In the genomic region with DNA sequence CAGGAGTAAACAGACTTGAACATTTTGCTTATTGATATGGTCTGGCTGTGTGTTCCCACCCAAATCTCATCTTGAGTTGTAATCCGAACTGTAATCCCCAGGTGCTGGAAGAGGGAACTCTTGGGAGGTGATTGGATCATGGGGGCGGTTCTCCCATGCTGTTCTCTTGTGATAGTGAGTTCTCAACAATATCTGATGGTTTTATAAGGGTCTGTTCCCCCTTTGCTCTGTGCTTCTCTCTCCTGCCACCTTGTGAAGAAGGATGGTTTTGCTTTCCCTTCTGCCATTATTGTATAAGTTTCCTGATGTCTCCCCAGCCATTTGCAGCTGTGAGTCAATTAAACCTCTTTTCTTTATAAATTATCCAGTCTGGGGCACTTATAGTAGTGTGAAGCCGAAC, we compare ENCODE assay signal across 8 cellular contexts. TPM values are rescaled to one million over a fixed set of nuclear protein-coding genes. Genes with fewer than 3 reads are reported as not detected.
DNase-seq lines count a peak whose midpoint lies in the region; ATAC-seq, FAIRE-seq and TF ChIP-seq lines count a peak whose summit lies in the region.

No MANE protein-coding gene starts in this region.

- no peak overlapping the region for H4K91ac ChIP-seq in mesenchymal stem cell (ENCODE audit: low read length)

- H3K79me1 ChIP-seq in mesenchymal stem cell (replicated peaks; ENCODE audit: low read length, poor library complexity, severe bottlenecking), result no peaks in the 10 kb centered on the region

- no peak overlapping the region for H3K14ac ChIP-seq in mesenchymal stem cell (ENCODE audit: low read length in 2 of 2)

- no peak for ATAC-seq in HG02642 (IDR thresholded peaks at IDR 0.05; ENCODE audit: poor library complexity, unreplicated experiment)

- H3K27ac Mint-ChIP-seq in MCF 10A (ENCODE audit: low read depth, unreplicated experiment), result no peak overlapping the region
- no peak overlapping the region for H3K27ac Mint-ChIP-seq in astrocyte (ENCODE audit: unreplicated experiment)

- H3K36me3 ChIP-seq in breast epithelium (no peaks in the 10 kb centered on the region), astrocyte (ENCODE audit: insufficient read depth, low read length) (no peaks in the 10 kb centered on the region), mesenchymal stem cell (ENCODE audit: control insufficient read depth in 1 of 2, insufficient read depth in 2 of 2, low read depth in 1 of 2, low read length in 2 of 2) (no peaks in the 10 kb centered on the region), stomach (no peaks in the 10 kb centered on the region)

- H2BK5ac ChIP-seq in mesenchymal stem cell (ENCODE audit: low read depth, low read length, poor library complexity, severe bottlenecking), result no peak overlapping the region

- H3K27ac ChIP-seq in breast epithelium (no peak overlapping the region), astrocyte (ENCODE audit: low read depth, low read length) (no peak overlapping the region), mesenchymal stem cell (ENCODE audit: low read length, poor library complexity, severe bottlenecking) (no peak overlapping the region), stomach (no peak overlapping the region)

- H3K27me3 ChIP-seq in breast epithelium, result no peaks in the 10 kb centered on the region
- peaks cover 18% of the 10 kb centered on the region for H3K27me3 ChIP-seq in astrocyte (ENCODE audit: insufficient read depth, low read length)
- H3K27me3 ChIP-seq in mesenchymal stem cell (ENCODE audit: control insufficient read depth in 1 of 2, insufficient read depth in 1 of 2, low read length in 2 of 2), result peaks cover 0 to 5% of the 10 kb centered on the region in 2 experiments
- no peaks in the 10 kb centered on the region for H3K27me3 ChIP-seq in stomach

- TF ChIP-seq CTCF in MCF 10A (IDR thresholded peaks at IDR 0.05; ENCODE audit: unreplicated experiment) (peak; percentile 42), breast epithelium (IDR thresholded peaks at IDR 0.05) (no peak), astrocyte (IDR thresholded peaks at IDR 0.05; ENCODE audit: insufficient read depth, low read depth, low read length) (peak; percentile 51), stomach (IDR thresholded peaks at IDR 0.05) (peak in 1 of 7 experiments; percentile 29)

- POLR2A ChIA-PET in MCF 10A (lab: Yijun Ruan, JAX), result interaction anchor here (2.3 kb wide), 1 partner anchor 40 kb away, joined by 7 read pairs; a partner anchor contains a TSS

- H3K4me3 ChIP-seq in breast epithelium, result no peak overlapping the region
- no peak overlapping the region for H3K4me3 ChIP-seq in astrocyte (ENCODE audit: insufficient read depth, low read depth, low read length)
- H3K4me3 ChIP-seq in mesenchymal stem cell (ENCODE audit: insufficient read depth in 1 of 2, low read depth in 1 of 2, low read length in 2 of 2), result no peak overlapping the region
- H3K4me3 ChIP-seq in stomach, result no peak overlapping the region

- no peak overlapping the region for H2BK15ac ChIP-seq in mesenchymal stem cell (ENCODE audit: low read depth, poor library complexity, severe bottlenecking)

- H3K79me2 ChIP-seq in astrocyte (ENCODE audit: insufficient read depth, low read length), result no peaks in the 10 kb centered on the region

- H3K4me3 Mint-ChIP-seq in MCF 10A (ENCODE audit: unreplicated experiment) (no peak overlapping the region), astrocyte (ENCODE audit: unreplicated experiment) (no peak overlapping the region)

- H3K4me2 ChIP-seq in astrocyte (ENCODE audit: low read length), result no peak overlapping the region
- H3K4me2 ChIP-seq in mesenchymal stem cell (ENCODE audit: low read length, poor library complexity, severe bottlenecking), result no peak overlapping the region

- H3K27me3 Mint-ChIP-seq in MCF 10A (ENCODE audit: insufficient read depth, unreplicated experiment) (peaks cover 66% of the 10 kb centered on the region), astrocyte (ENCODE audit: low read depth, unreplicated experiment) (no peaks in the 10 kb centered on the region)

- H3K9me3 ChIP-seq in breast epithelium, result no peaks in the 10 kb centered on the region
- H3K9me3 ChIP-seq in astrocyte (ENCODE audit: insufficient read depth, low read depth, low read length), result no peaks in the 10 kb centered on the region
- H3K9me3 ChIP-seq in mesenchymal stem cell (ENCODE audit: control insufficient read depth, low read length), result no peaks in the 10 kb centered on the region
- no peaks in the 10 kb centered on the region for H3K9me3 ChIP-seq in stomach

- FAIRE-seq in astrocyte (lab: Jason Lieb, UNC), result peak; percentile 45

- CTCF ChIA-PET in MCF 10A (lab: Yijun Ruan, JAX), result interaction anchor here (0.7 to 1.5 kb wide), 3 partner anchors 13 to 343 kb away, joined by 3 to 9 read pairs (median 5); no protein-coding TSS in a partner anchor

- no peak overlapping the region for H3K23ac ChIP-seq in mesenchymal stem cell (ENCODE audit: low read length in 2 of 2)

- H3K9me3 Mint-ChIP-seq in MCF 10A (ENCODE audit: unreplicated experiment) (no peaks in the 10 kb centered on the region), astrocyte (ENCODE audit: unreplicated experiment) (peaks cover 2% of the 10 kb centered on the region)

- TF ChIP-seq POLR2A in breast epithelium (IDR thresholded peaks at IDR 0.05) (no peak), stomach (IDR thresholded peaks at IDR 0.05) (no peak)

- H3K9ac ChIP-seq in astrocyte (ENCODE audit: low read length) (no peak overlapping the region), mesenchymal stem cell (ENCODE audit: low read length) (peak overlapping the region; percentile 14)

- no peak overlapping the region for H3K4ac ChIP-seq in mesenchymal stem cell (ENCODE audit: low read depth in 1 of 2, low read length in 2 of 2)

- WGBS in mesenchymal stem cell, result 62% methylated on average over 2 of the region's 3 CpGs
- WGBS in stomach, 5 donors, result 47 to 67% (median 62%) methylated on average over 3 of the region's 3 CpGs

- H3K36me3 Mint-ChIP-seq in MCF 10A (ENCODE audit: insufficient read depth, unreplicated experiment) (no peaks in the 10 kb centered on the region), astrocyte (ENCODE audit: low read depth, unreplicated experiment) (no peaks in the 10 kb centered on the region)

- H2BK120ac ChIP-seq in mesenchymal stem cell (ENCODE audit: low read depth, low read length), result no peak overlapping the region

- H3K4me1 ChIP-seq in breast epithelium (no peaks in the 10 kb centered on the region), astrocyte (ENCODE audit: insufficient read depth, low read length) (no peaks in the 10 kb centered on the region), mesenchymal stem cell (ENCODE audit: control insufficient read depth, insufficient read depth, low read depth, low read length) (peaks cover 2% of the 10 kb centered on the region), stomach (peaks cover 7 to 20% (median 10%) of the 10 kb centered on the region in 4 donors)

- H2BK12ac ChIP-seq in mesenchymal stem cell (ENCODE audit: low read length in 2 of 2), result no peak overlapping the region

- H2AFZ ChIP-seq in astrocyte (ENCODE audit: low read depth, low read length) (no peak overlapping the region), mesenchymal stem cell (ENCODE audit: low read depth, low read length) (no peak overlapping the region)

- BruUV-seq in MCF 10A (replicated peaks; lab: Mats Ljungman, UMichigan), result no TSS peak

- H2AK5ac ChIP-seq in mesenchymal stem cell (ENCODE audit: low read length, severe bottlenecking), result no peak overlapping the region

- H3K4me1 Mint-ChIP-seq in MCF 10A (ENCODE audit: insufficient read depth, unreplicated experiment) (peaks cover 3% of the 10 kb centered on the region), astrocyte (ENCODE audit: low read depth, unreplicated experiment) (peaks cover 24% of the 10 kb centered on the region)

- no peak overlapping the region for H3K18ac ChIP-seq in mesenchymal stem cell (ENCODE audit: low read depth in 1 of 2, low read length in 2 of 2)

- no peak overlapping the region for H4K8ac ChIP-seq in mesenchymal stem cell (ENCODE audit: low read length)

- DNase-seq in MCF 10A (ENCODE audit: unreplicated experiment) (peak; percentile 31), breast epithelium (ENCODE audit: low spot score in 2 of 2) (no peak), NCI-H2171 (lab: John Stamatoyannopoulos, UW) (peak; percentile 4), astrocyte (ENCODE audit: low read depth) (no peak), mesenchymal stem cell (peak; percentile 63), stomach (no peak), GM19240 (ENCODE audit: insufficient read length, low spot score) (no peak)

- no peak for TF ChIP-seq EP300 in stomach (IDR thresholded peaks at IDR 0.05)

- no peaks in the 10 kb centered on the region for H4K20me1 ChIP-seq in astrocyte (ENCODE audit: insufficient read depth, low read length)

- intact Hi-C loops in MCF 10A (cut with micrococcal nuclease), result no loop called here
- intact Hi-C loops in breast epithelium (cut with DNase I; ENCODE audit: low total_unique reads), result no loop called here
- intact Hi-C loops in stomach (cut with DNase I; ENCODE audit: low total_unique reads), result no loop called here

RNA-seq across cellular contexts. Expression of a gene that starts 40.0 kb away (rescaled TPM):
- total RNA-seq in MCF 10A (2022), result 2.1 TPM in 2 replicates
- 10 to 100 TPM; 47.2 to 63.0 (median 59.6) TPM for total RNA-seq in breast epithelium
- total RNA-seq in astrocyte, result 12.5 and 12.9 TPM in 2 replicates
- 29.6 TPM for polyA plus RNA-seq in mesenchymal stem cell (2013, experiment 1 of 2)
- polyA plus RNA-seq in mesenchymal stem cell (2013, experiment 2 of 2), result 30.4 TPM
- 10 to 100 TPM in 3 of 5 donors, 1 to 10 TPM in 2; 2.3 to 43.1 (median 21.4) TPM for total RNA-seq in stomach
- polyA plus RNA-seq in stomach, result 10 to 100 TPM in 2 of 3 donors, 1 to 10 TPM in 1; 9.9 to 16.0 (median 11.4) TPM

Comparison
In these comparisons a context has a peak if more than half of its experiments do, and no peak if none do; other contexts are left out.
1. DNase-seq: peak in MCF 10A (single experiment), NCI-H2171 (single experiment) and mesenchymal stem cell (single experiment); none in breast epithelium (0 of 2), astrocyte (single experiment), stomach (single experiment) and GM19240 (single experiment).
2. CTCF ChIP-seq: peak in MCF 10A (single experiment) and astrocyte (single experiment); none in breast epithelium (0 of 3).